In genomic region chr14:88597601-88598000, GRCh38 we compare ENCODE assay signal across 23 cellular contexts. TPM values are rescaled to one million over a fixed set of nuclear protein-coding genes. Genes with fewer than 3 reads are reported as not detected.
DNase-seq lines count a peak whose midpoint lies in the region; ATAC-seq, FAIRE-seq and TF ChIP-seq lines count a peak whose summit lies in the region.
"Had no signal": no experiment of that assay in that cellular context is flagged by ENCODE, and none has a peak within 500 bp of the region (broad histone marks: within the 10 kb centered on the region; RNA-seq: fewer than 3 reads in every experiment).

No MANE protein-coding gene starts in this region.

- DNase-seq in GM12892 (ENCODE audit: insufficient read length) (no peak), T-helper 17 cell (no peak), head of caudate nucleus (peak in 23 of 42 donors; percentile 10 to 81 (median 40)), suprapubic skin (ENCODE audit: low spot score in 2 of 2) (no peak), pons (ENCODE audit: low spot score) (no peak)
- no peak for DNase-seq in stimulated activated naive B cell treated with anti-CD40 and anti-IgM and Interleukin-4, amounts not matched to agents 10 μg/mL and 1 μg/mL and 100 μg/mL, for 72 hours
- DNase-seq: CD4-positive, alpha-beta T cell; COR-L47; IMR-90; MV-4-11; NCI-H1105 treated with DMSO at 0.1 percent for 48 hours; NCI-H2081; NCI-H2171; NCI-H345; NCI-H524; NCI-H774; NK-92 treated with Interleukin-12 subunit alpha and Interleukin-12 subunit beta, amount 100 ng/mL, for 24 hours; SIG-M5 had no signal

- H3K27ac Mint-ChIP-seq in T-helper 17 cell = peak overlapping the region; percentile 54
- peak overlapping the region; percentile 53 for H3K27ac Mint-ChIP-seq in stimulated activated naive B cell treated with anti-CD40 and anti-IgM and Interleukin-4, amounts not matched to agents 10 μg/mL and 1 μg/mL and 100 μg/mL, for 72 hours
- H3K27ac Mint-ChIP-seq: CD4-positive, alpha-beta T cell had no signal

- peak; percentile 36 for FAIRE-seq in GM12892 (lab: Jason Lieb, UNC)
- FAIRE-seq: GM12891, GM18507, H1 had no signal

- H3K27me3 ChIP-seq in suprapubic skin = no peaks in the 10 kb centered on the region

- no peaks in the 10 kb centered on the region for H3K9me3 ChIP-seq in T-helper 17 cell (ENCODE audit: control insufficient read depth, low read length, poor library complexity, severe bottlenecking)
- no peaks in the 10 kb centered on the region for H3K9me3 ChIP-seq in suprapubic skin

- TF ChIP-seq POLR2A in GM12892 (IDR thresholded peaks at IDR 0.05; ENCODE audit: low read depth, low read length) (no peak), suprapubic skin (IDR thresholded peaks at IDR 0.05) (no peak)

- H3K4me3 Mint-ChIP-seq in T-helper 17 cell = no peak overlapping the region
- peak overlapping the region in 1 of 2 donors; percentile 54 for H3K4me3 Mint-ChIP-seq in stimulated activated naive B cell treated with anti-CD40 and anti-IgM and Interleukin-4, amounts not matched to agents 10 μg/mL and 1 μg/mL and 100 μg/mL, for 72 hours
- H3K4me3 Mint-ChIP-seq: CD4-positive, alpha-beta T cell had no signal

- no peak for TF ChIP-seq CTCF in suprapubic skin (IDR thresholded peaks at IDR 0.05)

- H3K4me1 ChIP-seq in suprapubic skin = no peaks in the 10 kb centered on the region

- intact Hi-C loops in head of caudate nucleus (cut with DNase I) = no loop called here

- peaks cover 28% of the 10 kb centered on the region for H3K4me1 Mint-ChIP-seq in T-helper 17 cell
- H3K4me1 Mint-ChIP-seq in stimulated activated naive B cell treated with anti-CD40 and anti-IgM and Interleukin-4, amounts not matched to agents 10 μg/mL and 1 μg/mL and 100 μg/mL, for 72 hours = peaks cover 35 to 58% of the 10 kb centered on the region in 2 donors

- H3K4me3 ChIP-seq in suprapubic skin = no peak overlapping the region

- peaks cover 24% of the 10 kb centered on the region for H3K36me3 Mint-ChIP-seq in T-helper 17 cell (ENCODE audit: low read depth)
- H3K36me3 Mint-ChIP-seq in stimulated activated naive B cell treated with anti-CD40 and anti-IgM and Interleukin-4, amounts not matched to agents 10 μg/mL and 1 μg/mL and 100 μg/mL, for 72 hours = peaks cover 49 to 54% of the 10 kb centered on the region in 2 donors

- H3K9me3 Mint-ChIP-seq in stimulated activated naive B cell treated with anti-CD40 and anti-IgM and Interleukin-4, amounts not matched to agents 10 μg/mL and 1 μg/mL and 100 μg/mL, for 72 hours = peaks cover 0 to 2% of the 10 kb centered on the region in 2 donors
- H3K9me3 Mint-ChIP-seq: CD4-positive, alpha-beta T cell had no signal

- ATAC-seq in T-helper 17 cell (no peak), HG02678 (IDR thresholded peaks at IDR 0.05; ENCODE audit: unreplicated experiment) (no peak)
- no peak for ATAC-seq in stimulated activated naive B cell treated with anti-CD40 and anti-IgM and Interleukin-4, amounts not matched to agents 10 μg/mL and 1 μg/mL and 100 μg/mL, for 72 hours (replicated peaks)

- WGBS in suprapubic skin = 94% methylated on average over 4 of the region's 4 CpGs

- peaks cover 83% of the 10 kb centered on the region for H3K36me3 ChIP-seq in suprapubic skin

- no peak overlapping the region for H3K27ac ChIP-seq in suprapubic skin
- H3K27ac ChIP-seq: KMS-11 had no signal

- H3K27me3 Mint-ChIP-seq in T-helper 17 cell = no peaks in the 10 kb centered on the region
- no peaks in the 10 kb centered on the region for H3K27me3 Mint-ChIP-seq in stimulated activated naive B cell treated with anti-CD40 and anti-IgM and Interleukin-4, amounts not matched to agents 10 μg/mL and 1 μg/mL and 100 μg/mL, for 72 hours
- H3K27me3 Mint-ChIP-seq: CD4-positive, alpha-beta T cell had no signal

- no peak for TF ChIP-seq EP300 in suprapubic skin (IDR thresholded peaks at IDR 0.05)

RNA-seq across cellular contexts. Expression of gene ZC3H14, which starts 34.8 kb away (rescaled TPM):
- 38.5 TPM for polyA plus RNA-seq in GM12892 (2012; ENCODE audit: missing spikeins)
- total RNA-seq in T-helper 17 cell (10 to 100 TPM; 34.5 to 41.7 TPM), suprapubic skin (10 to 100 TPM; 49.2 to 83.6 (median 59.9) TPM)

RNA-seq across cellular contexts. Expression of gene PTPN21, which starts 42.8 kb away (rescaled TPM):
- polyA plus RNA-seq in GM12892 (2012; ENCODE audit: missing spikeins) = 0.30 TPM
- not detected for total RNA-seq in T-helper 17 cell
- 10 to 100 TPM; 33.2 to 71.1 (median 39.9) TPM for total RNA-seq in suprapubic skin
- total RNA-seq: CD4-positive, alpha-beta T cell had no signal

Comparison
In these comparisons a context has a peak if more than half of its experiments do, and no peak if none do; other contexts are left out.
1. DNase-seq: peak in head of caudate nucleus (23 of 42); none in GM12892 (single experiment), T-helper 17 cell (0 of 3), stimulated activated naive B cell treated with anti-CD40 and anti-IgM and Interleukin-4, amounts not matched to agents 10 μg/mL and 1 μg/mL and 100 μg/mL, for 72 hours (single experiment), suprapubic skin (0 of 2) and pons (single experiment).
2. RNA of gene PTPN21, which starts 42.8 kb away (total RNA-seq): 33.2 to 71.1 TPM in suprapubic skin; not detected in T-helper 17 cell; every median in the first group is over 10 times any median in the second.